13 cellular contexts compared by ENCODE assay signal in genomic region chr9:107547772-107548297, GRCh38. TPM values are rescaled to one million over a fixed set of nuclear protein-coding genes. Genes with fewer than 3 reads are reported as not detected.
A peak's percentile ranks its signal among the peaks of the same experiment; 100 is the strongest.
DNase-seq lines count a peak whose midpoint lies in the region; ATAC-seq and TF ChIP-seq lines count a peak whose summit lies in the region.
"Had no signal": no experiment of that assay in that cellular context is flagged by ENCODE, and none has a peak within 500 bp of the region (broad histone marks: within the 10 kb centered on the region; RNA-seq: fewer than 3 reads in every experiment).

No MANE protein-coding gene starts in this region.

- H3K36me3 Mint-ChIP-seq in CD14-positive monocyte, result peaks cover 0 to 5% of the 10 kb centered on the region in 2 donors
- H3K36me3 Mint-ChIP-seq: immature natural killer cell; naive thymus-derived CD8-positive, alpha-beta T cell had no signal

- peak overlapping the region; percentile 52 to 75 for H3K4me3 Mint-ChIP-seq in CD14-positive monocyte
- H3K4me3 Mint-ChIP-seq: immature natural killer cell; naive thymus-derived CD8-positive, alpha-beta T cell had no signal

- peaks cover 0 to 2% (median 0%) of the 10 kb centered on the region in 7 donors for H3K9me3 Mint-ChIP-seq in CD14-positive monocyte

- peak overlapping the region; percentile 79 for H3K27ac ChIP-seq in RWPE1
- peak overlapping the region; percentile 57 to 71 (median 66) for H3K27ac ChIP-seq in gastrocnemius medialis
- H3K27ac ChIP-seq: WERI-Rb-1 had no signal

- peak overlapping the region; percentile 96 to 99 (median 96) for H3K27ac Mint-ChIP-seq in CD14-positive monocyte
- H3K27ac Mint-ChIP-seq: immature natural killer cell; naive thymus-derived CD8-positive, alpha-beta T cell had no signal

- peaks cover 0 to 7% of the 10 kb centered on the region in 2 donors for H3K4me1 ChIP-seq in gastrocnemius medialis

- no peaks in the 10 kb centered on the region for H3K36me3 ChIP-seq in gastrocnemius medialis
- H3K36me3 ChIP-seq: WERI-Rb-1 had no signal

- DNase-seq in CD14-positive monocyte (ENCODE audit: low spot score) (no peak), RWPE1 (ENCODE audit: low spot score) (no peak), fibroblast of the aortic adventitia (ENCODE audit: low read depth) (peak; percentile 46), gastrocnemius medialis (no peak), left colon (no peak), NAMALWA (ENCODE audit: low spot score) (no peak), NCI-H446 treated with DMSO at 0.1 percent for 48 hours (lab: John Stamatoyannopoulos, UW) (no peak), RKO (ENCODE audit: low spot score) (no peak)
- DNase-seq: immature natural killer cell; naive thymus-derived CD8-positive, alpha-beta T cell; NCI-H345; stimulated activated CD8-positive, alpha-beta memory T cell treated with anti-CD3 and anti-CD28 coated beads, Interleukin-4, amount 100 ng/mL, for 48 hours; WERI-Rb-1 had no signal

- POLR2A ChIA-PET in RWPE1 (lab: Yijun Ruan, JAX; ENCODE audit: low non-redundant PET), result no interaction called here

- TF ChIP-seq CTCF in CD14-positive monocyte (IDR thresholded peaks at IDR 0.05), result no peak
- no peak for TF ChIP-seq CTCF in RWPE1 (conservative IDR thresholded peaks at IDR 0.05; ENCODE audit: low read depth)
- no peak for TF ChIP-seq CTCF in fibroblast of the aortic adventitia (IDR thresholded peaks at IDR 0.05; ENCODE audit: insufficient read depth, low read length)
- TF ChIP-seq CTCF in gastrocnemius medialis (IDR thresholded peaks at IDR 0.05 in 4 of 5, conservative IDR thresholded peaks at IDR 0.05 in 1 of 5), result no peak

- intact Hi-C loops in CD14-positive monocyte (cut with micrococcal nuclease), result loop anchor here (2.0 to 10.0 kb wide), 4 partner anchors 56 to 87 kb away; partner anchors contain the start of gene KLF4 (in 1 of the 2)
- intact Hi-C loops in gastrocnemius medialis (cut with DNase I; ENCODE audit: low total_unique reads), result no loop called here
- intact Hi-C loops in left colon (cut with DNase I, micrococcal nuclease), result no loop called here

- no peak for ATAC-seq in gastrocnemius medialis
- ATAC-seq in left colon, result no peak
- ATAC-seq: naive thymus-derived CD8-positive, alpha-beta T cell had no signal

- no peaks in the 10 kb centered on the region for H3K27me3 ChIP-seq in gastrocnemius medialis

- no peak for TF ChIP-seq POLR2A in gastrocnemius medialis (IDR thresholded peaks at IDR 0.05)

- peaks cover 26% of the 10 kb centered on the region for H3K4me1 Mint-ChIP-seq in CD14-positive monocyte
- H3K4me1 Mint-ChIP-seq: immature natural killer cell; naive thymus-derived CD8-positive, alpha-beta T cell had no signal

- in situ Hi-C loops in gastrocnemius medialis (cut with MboI; ENCODE audit: low sequenced_read_pairs in 4 of 4), result no loop called here

- H3K4me3 ChIP-seq in fibroblast of the aortic adventitia (ENCODE audit: low read depth, low read length) (no peak overlapping the region), gastrocnemius medialis (no peak overlapping the region)

- no peaks in the 10 kb centered on the region for H3K9me3 ChIP-seq in gastrocnemius medialis

- peaks cover 0 to 4% (median 0%) of the 10 kb centered on the region in 3 donors for H3K27me3 Mint-ChIP-seq in CD14-positive monocyte (ENCODE audit: low read depth in 3 of 3)

- CTCF ChIA-PET in RWPE1 (lab: Yijun Ruan, JAX), result no interaction called here

RNA-seq across cellular contexts. Expression of gene KLF4, which starts 58.3 kb away (rescaled TPM):
- 10 to 100 TPM; 36.6 to 37.2 TPM for polyA plus RNA-seq in CD14-positive monocyte
- 16.8 and 43.9 TPM in 2 replicates for total RNA-seq in fibroblast of the aortic adventitia (ENCODE audit: low replicate concordance)
- total RNA-seq in gastrocnemius medialis, result 10 to 100 TPM; 15.7 to 62.6 (median 32.4) TPM
- 100 to 1,000 TPM; 481 to 507 TPM for total RNA-seq in left colon
- polyA plus RNA-seq: naive thymus-derived CD8-positive, alpha-beta T cell had no signal

Comparison
In these comparisons a context has a peak if more than half of its experiments do, and no peak if none do; other contexts are left out.
1. RNA of gene KLF4, which starts 58.3 kb away (total RNA-seq): 481 to 507 TPM in left colon; 15.7 to 62.6 TPM in gastrocnemius medialis and 16.8 to 43.9 TPM in fibroblast of the aortic adventitia; every median in the first group is over 4 times any median in the second.
2. intact Hi-C loops: an anchor here in CD14-positive monocyte (2.0 to 10.0 kb wide); none called in gastrocnemius medialis and left colon.